Comparison of ENCODE assay signal across 12 cellular contexts in genomic region chr5:1752881-1753280, GRCh38.
"Had no signal": no experiment of that assay in that cellular context is flagged by ENCODE, and none has a peak within 500 bp of the region (broad histone marks: within the 10 kb centered on the region; RNA-seq: fewer than 3 reads in every experiment).

No MANE protein-coding gene starts in this region.

- H3K27me3 ChIP-seq: adrenal gland, neutrophil, testis had no signal

- H3K36me3 ChIP-seq: adrenal gland, gastroesophageal sphincter, neutrophil, prostate gland had no signal

- DNase-seq: activated CD4-positive, CD25-positive, alpha-beta regulatory T cell; activated naive CD4-positive, alpha-beta T cell treated with anti-CD3 and anti-CD28 coated beads, Interleukin-2, amount 10 ng/mL, durations not matched to agents 7 days and 5 days; caudate nucleus; effector memory CD8-positive, alpha-beta T cell; naive B cell; stimulated activated CD4-positive, alpha-beta T cell treated with anti-CD3 and anti-CD28 coated beads, Interleukin-12 subunit alpha, Interleukin-12 subunit beta, amount 100 ng/mL, for 4 hours; stimulated activated naive CD8-positive, alpha-beta T cell treated with anti-CD3 and anti-CD28 coated beads, Interleukin-15, Interleukin-2, amounts not matched to agents 100 U/mL and 50 U/mL, for 24 hours had no signal

- ATAC-seq: effector memory CD8-positive, alpha-beta T cell; gastroesophageal sphincter; stimulated activated naive CD8-positive, alpha-beta T cell treated with anti-CD3 and anti-CD28 coated beads, Interleukin-15, Interleukin-2, amounts not matched to agents 100 U/mL and 50 U/mL, for 24 hours had no signal

- H3K4me3 ChIP-seq: adrenal gland, gastroesophageal sphincter, prostate gland, testis had no signal

- H3K9me3 ChIP-seq: adrenal gland, gastroesophageal sphincter, neutrophil, prostate gland, testis had no signal

- H3K27ac ChIP-seq: adrenal gland, gastroesophageal sphincter, neutrophil, prostate gland, testis had no signal

- H3K4me1 ChIP-seq: adrenal gland, gastroesophageal sphincter, prostate gland, testis had no signal
